In genomic region chr7:111012799-111013675, GRCh38 we compare ENCODE assay signal across 8 cellular contexts.
A peak's percentile ranks its signal among the peaks of the same experiment; 100 is the strongest.
DNase-seq lines count a peak whose midpoint lies in the region; ATAC-seq lines count a peak whose summit lies in the region.

No MANE protein-coding gene starts in this region.

- peaks cover 33% of the 10 kb centered on the region for H3K36me3 Mint-ChIP-seq in activated CD4-positive, alpha-beta T cell treated with anti-CD3 and anti-CD28 coated beads, Interleukin-2, amount 10 ng/mL, durations not matched to agents 7 days and 5 days (ENCODE audit: low read depth)

- H3K9me3 Mint-ChIP-seq in activated CD4-positive, alpha-beta T cell treated with anti-CD3 and anti-CD28 coated beads, Interleukin-2, amount 10 ng/mL, durations not matched to agents 7 days and 5 days, result peaks cover 9% of the 10 kb centered on the region

- CTCF ChIA-PET in activated CD4-positive, alpha-beta T cell treated with anti-CD3 and anti-CD28 coated beads, Interleukin-2, amount 10 ng/mL, durations not matched to agents 7 days and 5 days (lab: Charles Lee), result interaction anchor here (1.0 to 3.8 kb wide), 4 partner anchors 10 to 17 kb away, joined by 3 to 11 read pairs (median 3); no protein-coding TSS in a partner anchor

- H3K27me3 Mint-ChIP-seq in activated CD4-positive, alpha-beta T cell treated with anti-CD3 and anti-CD28 coated beads, Interleukin-2, amount 10 ng/mL, durations not matched to agents 7 days and 5 days, result no peaks in the 10 kb centered on the region

- H3K4me3 Mint-ChIP-seq in activated CD4-positive, alpha-beta T cell treated with anti-CD3 and anti-CD28 coated beads, Interleukin-2, amount 10 ng/mL, durations not matched to agents 7 days and 5 days, result peak overlapping the region; percentile 65

- peak overlapping the region; percentile 89 for H3K27ac Mint-ChIP-seq in activated CD4-positive, alpha-beta T cell treated with anti-CD3 and anti-CD28 coated beads, Interleukin-2, amount 10 ng/mL, durations not matched to agents 7 days and 5 days

- peaks cover 70% of the 10 kb centered on the region for H3K4me1 Mint-ChIP-seq in activated CD4-positive, alpha-beta T cell treated with anti-CD3 and anti-CD28 coated beads, Interleukin-2, amount 10 ng/mL, durations not matched to agents 7 days and 5 days

- DNase-seq in activated naive CD4-positive, alpha-beta T cell treated with Interleukin-2 at 50 U/mL for 16 hours, result peak; percentile 43
- no peak for DNase-seq in activated naive CD4-positive, alpha-beta T cell (lab: John Stamatoyannopoulos, UW)
- peak; percentile 79 for DNase-seq in activated CD4-positive, alpha-beta T cell treated with anti-CD3 and anti-CD28 coated beads, Interleukin-2, amount 10 ng/mL, durations not matched to agents 7 days and 5 days
- DNase-seq in stimulated activated CD4-positive, alpha-beta T cell treated with anti-CD3 and anti-CD28 coated beads, Interleukin-4, amount 100 ng/mL, for 4 hours, result peak; percentile 6 to 52
- DNase-seq in NCI-H510A (lab: John Stamatoyannopoulos, UW) (no peak), NCI-H748 treated with DMSO at 0.1 percent for 48 hours (lab: John Stamatoyannopoulos, UW) (no peak)
- DNase-seq in activated CD8-positive, alpha-beta memory T cell treated with anti-CD3 and anti-CD28 coated beads, Interleukin-2, amount 50 U/mL, for 4 hours, result no peak

- peak; percentile 95 for ATAC-seq in HG03066 (IDR thresholded peaks at IDR 0.05; ENCODE audit: low read depth, unreplicated experiment)

- POLR2A ChIA-PET in activated CD4-positive, alpha-beta T cell treated with anti-CD3 and anti-CD28 coated beads, Interleukin-2, amount 10 ng/mL, durations not matched to agents 7 days and 5 days (lab: Charles Lee), result interaction anchor here (0.7 to 1.1 kb wide), 3 partner anchors 9 to 70 kb away, joined by 3 to 4 read pairs (median 3); no protein-coding TSS in a partner anchor

Comparison
In these comparisons a context has a peak if more than half of its experiments do, and no peak if none do; other contexts are left out.
1. DNase-seq: peak in activated naive CD4-positive, alpha-beta T cell treated with Interleukin-2 at 50 U/mL for 16 hours (single experiment), activated CD4-positive, alpha-beta T cell treated with anti-CD3 and anti-CD28 coated beads, Interleukin-2, amount 10 ng/mL, durations not matched to agents 7 days and 5 days (single experiment) and stimulated activated CD4-positive, alpha-beta T cell treated with anti-CD3 and anti-CD28 coated beads, Interleukin-4, amount 100 ng/mL, for 4 hours (2 of 2); none in activated naive CD4-positive, alpha-beta T cell (0 of 4), NCI-H510A (single experiment), activated CD8-positive, alpha-beta memory T cell treated with anti-CD3 and anti-CD28 coated beads, Interleukin-2, amount 50 U/mL, for 4 hours (single experiment) and NCI-H748 treated with DMSO at 0.1 percent for 48 hours (single experiment).